ENCODE assay signal across 11 cellular contexts in the genomic region with DNA sequence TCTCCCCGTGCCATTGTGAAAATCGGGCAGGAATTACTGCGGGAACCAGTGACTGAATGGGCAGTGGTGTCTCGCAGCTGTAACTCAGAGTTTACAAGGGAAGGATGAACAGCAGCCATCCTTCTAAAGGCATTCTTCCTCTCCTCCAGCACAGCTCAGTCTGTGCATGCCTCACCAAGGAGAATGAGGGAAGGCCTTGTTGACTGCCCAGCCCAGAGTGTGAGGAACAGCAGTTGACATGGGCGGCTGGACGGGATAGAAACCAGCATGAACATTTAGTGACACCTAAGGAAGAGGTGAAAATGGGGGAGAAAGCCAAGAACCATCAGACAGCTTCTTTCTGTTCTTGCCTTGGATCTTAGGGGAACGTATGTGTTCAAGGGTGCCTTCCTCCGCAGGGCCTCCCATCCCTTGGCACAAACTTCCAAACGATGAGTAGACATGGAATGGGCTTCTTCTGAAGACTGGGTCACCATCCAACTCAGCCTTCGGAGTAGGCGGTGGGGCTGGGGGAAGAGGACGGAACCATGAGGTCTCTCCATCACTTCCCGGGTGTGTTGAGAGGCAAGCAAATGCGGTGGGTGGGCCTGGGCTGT. TPM values are rescaled to one million over a fixed set of nuclear protein-coding genes. Genes with fewer than 3 reads are reported as not detected.
DNase-seq lines count a peak whose midpoint lies in the region; ATAC-seq lines count a peak whose summit lies in the region.
"Had no signal": no experiment of that assay in that cellular context is flagged by ENCODE, and none has a peak within 500 bp of the region (broad histone marks: within the 10 kb centered on the region; RNA-seq: fewer than 3 reads in every experiment).

No MANE protein-coding gene starts in this region.

- CTCF ChIA-PET in activated naive CD4-positive, alpha-beta T cell treated with anti-CD3 and anti-CD28 coated beads for 36 hours (lab: Charles Lee), result no interaction called here

- peak overlapping the region; percentile 68 for H3K4me3 Mint-ChIP-seq in activated naive CD4-positive, alpha-beta T cell treated with anti-CD3 and anti-CD28 coated beads for 36 hours
- H3K4me3 Mint-ChIP-seq in activated naive CD8-positive, alpha-beta T cell treated with anti-CD3 and anti-CD28 coated beads, Interleukin-2, amount 10 ng/mL, durations not matched to agents 7 days and 5 days, result peak overlapping the region; percentile 81
- H3K4me3 Mint-ChIP-seq in memory B cell, result peak overlapping the region; percentile 86

- POLR2A ChIA-PET in activated naive CD8-positive, alpha-beta T cell treated with anti-CD3 and anti-CD28 coated beads, Interleukin-2, amount 10 ng/mL, durations not matched to agents 7 days and 5 days (lab: Charles Lee), result no interaction called here

- H3K27ac Mint-ChIP-seq in activated naive CD4-positive, alpha-beta T cell treated with anti-CD3 and anti-CD28 coated beads for 36 hours, result no peak overlapping the region
- H3K27ac Mint-ChIP-seq in activated naive CD8-positive, alpha-beta T cell treated with anti-CD3 and anti-CD28 coated beads, Interleukin-2, amount 10 ng/mL, durations not matched to agents 7 days and 5 days, result peak overlapping the region; percentile 30
- no peak overlapping the region for H3K27ac Mint-ChIP-seq in memory B cell

- peaks cover 11% of the 10 kb centered on the region for H3K4me1 Mint-ChIP-seq in activated naive CD4-positive, alpha-beta T cell treated with anti-CD3 and anti-CD28 coated beads for 36 hours (ENCODE audit: low read depth)
- peaks cover 10% of the 10 kb centered on the region for H3K4me1 Mint-ChIP-seq in activated naive CD8-positive, alpha-beta T cell treated with anti-CD3 and anti-CD28 coated beads, Interleukin-2, amount 10 ng/mL, durations not matched to agents 7 days and 5 days
- peaks cover 11% of the 10 kb centered on the region for H3K4me1 Mint-ChIP-seq in memory B cell

- H3K36me3 Mint-ChIP-seq in activated naive CD4-positive, alpha-beta T cell treated with anti-CD3 and anti-CD28 coated beads for 36 hours (ENCODE audit: low read depth), result no peaks in the 10 kb centered on the region
- H3K36me3 Mint-ChIP-seq in activated naive CD8-positive, alpha-beta T cell treated with anti-CD3 and anti-CD28 coated beads, Interleukin-2, amount 10 ng/mL, durations not matched to agents 7 days and 5 days, result no peaks in the 10 kb centered on the region
- H3K36me3 Mint-ChIP-seq in memory B cell, result no peaks in the 10 kb centered on the region

- no peak for DNase-seq in activated naive CD4-positive, alpha-beta T cell treated with anti-CD3 and anti-CD28 coated beads for 36 hours
- DNase-seq in activated naive CD4-positive, alpha-beta T cell (lab: John Stamatoyannopoulos, UW), result no peak
- DNase-seq in activated naive CD8-positive, alpha-beta T cell treated with anti-CD3 and anti-CD28 coated beads, Interleukin-2, amount 10 ng/mL, durations not matched to agents 7 days and 5 days, result no peak
- no peak for DNase-seq in memory B cell (ENCODE audit: low spot score in 2 of 2)
- no peak for DNase-seq in central memory CD4-positive, alpha-beta T cell
- DNase-seq: NCI-H2029 treated with DMSO at 0.1 percent for 48 hours; SIG-M5; stimulated activated CD4-positive, alpha-beta T cell treated with anti-CD3 and anti-CD28 coated beads, Interleukin-4, amount 100 ng/mL, for 1 hour had no signal

- H3K27ac ChIP-seq in temporal lobe (ENCODE audit: low read depth, low read length), result peak overlapping the region; percentile 39

- H3K9me3 Mint-ChIP-seq in activated naive CD4-positive, alpha-beta T cell treated with anti-CD3 and anti-CD28 coated beads for 36 hours, result no peaks in the 10 kb centered on the region
- H3K9me3 Mint-ChIP-seq in activated naive CD8-positive, alpha-beta T cell treated with anti-CD3 and anti-CD28 coated beads, Interleukin-2, amount 10 ng/mL, durations not matched to agents 7 days and 5 days, result no peaks in the 10 kb centered on the region
- H3K9me3 Mint-ChIP-seq in memory B cell, result no peaks in the 10 kb centered on the region

- peaks cover 46% of the 10 kb centered on the region for H3K27me3 Mint-ChIP-seq in activated naive CD4-positive, alpha-beta T cell treated with anti-CD3 and anti-CD28 coated beads for 36 hours (ENCODE audit: low read depth)
- peaks cover 66% of the 10 kb centered on the region for H3K27me3 Mint-ChIP-seq in activated naive CD8-positive, alpha-beta T cell treated with anti-CD3 and anti-CD28 coated beads, Interleukin-2, amount 10 ng/mL, durations not matched to agents 7 days and 5 days
- H3K27me3 Mint-ChIP-seq in memory B cell, result peaks cover 28% of the 10 kb centered on the region

- intact Hi-C loops in activated naive CD4-positive, alpha-beta T cell treated with anti-CD3 and anti-CD28 coated beads for 36 hours (cut with micrococcal nuclease), result no loop called here

- no peak for ATAC-seq in activated naive CD8-positive, alpha-beta T cell treated with anti-CD3 and anti-CD28 coated beads, Interleukin-2, amount 10 ng/mL, durations not matched to agents 7 days and 5 days (ENCODE audit: low read depth)
- ATAC-seq in memory B cell (ENCODE audit: low read depth) (no peak), GM21367 (IDR thresholded peaks at IDR 0.05; ENCODE audit: unreplicated experiment) (no peak), HG02588 (IDR thresholded peaks at IDR 0.05; ENCODE audit: unreplicated experiment) (no peak)

RNA-seq across cellular contexts. Expression of gene PDE8B, which starts 0.9 kb away (rescaled TPM):
- under 1 TPM in 1 of 2 experiments, not detected in 1; 0.14 TPM for total RNA-seq in activated naive CD4-positive, alpha-beta T cell treated with anti-CD3 and anti-CD28 coated beads for 36 hours
- under 1 TPM; 0.19 to 0.23 TPM for total RNA-seq in activated naive CD8-positive, alpha-beta T cell treated with anti-CD3 and anti-CD28 coated beads, Interleukin-2, amount 10 ng/mL, durations not matched to agents 7 days and 5 days
- 8.9 TPM for total RNA-seq in temporal lobe
